ENCODE assay signal across 8 cellular contexts in the genomic region with DNA sequence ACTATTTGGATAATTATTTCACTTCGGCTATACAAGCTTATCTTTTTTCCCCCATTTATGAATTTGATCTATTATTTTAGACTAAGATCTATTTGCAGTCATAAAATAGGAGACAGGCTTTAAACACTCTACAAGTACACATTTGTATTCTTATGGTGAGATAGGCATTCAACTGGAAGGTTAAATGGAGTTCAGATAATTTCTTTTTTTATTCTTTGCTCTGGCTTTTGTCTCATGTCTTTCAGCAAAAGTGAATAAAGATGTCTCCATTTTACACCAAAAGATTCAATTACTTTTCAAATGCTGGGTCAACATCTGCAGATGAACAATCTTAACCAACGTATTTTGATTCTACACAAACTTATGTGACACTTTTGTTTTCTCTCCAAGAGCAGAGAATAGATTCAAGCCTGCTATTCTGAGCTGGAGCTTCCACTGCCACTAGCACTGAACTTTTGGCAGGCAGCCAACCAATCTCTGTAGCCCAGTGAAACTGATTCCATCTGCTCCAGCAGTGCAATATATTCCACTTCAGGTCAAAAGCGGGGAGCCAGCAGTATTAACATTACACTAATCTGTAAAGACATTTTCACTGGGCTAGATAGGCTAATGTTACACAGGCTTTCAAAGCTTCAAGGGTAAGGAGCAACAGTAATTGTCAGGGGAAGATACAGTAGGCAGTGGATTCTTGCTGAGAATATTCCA.
A peak's percentile ranks its signal among the peaks of the same experiment; 100 is the strongest.
DNase-seq lines count a peak whose midpoint lies in the region; ATAC-seq and TF ChIP-seq lines count a peak whose summit lies in the region.

No MANE protein-coding gene starts in this region.

- H3K27ac ChIP-seq in uterus, result no peak overlapping the region

- no peaks in the 10 kb centered on the region for H3K4me1 Mint-ChIP-seq in Calu3 (ENCODE audit: low read depth, unreplicated experiment)

- no peaks in the 10 kb centered on the region for H3K27me3 ChIP-seq in uterus

- peak; percentile 42 for DNase-seq in Calu3
- DNase-seq in NCI-H2081 (lab: John Stamatoyannopoulos, UW), result peak; percentile 86 to 94
- peak; percentile 5 to 69 for DNase-seq in T47D (ENCODE audit: low read depth in 1 of 2, low spot score in 1 of 2)
- peak; percentile 49 for DNase-seq in left lobe of liver (ENCODE audit: low spot score)
- peak; percentile 65 to 76 for DNase-seq in uterus
- DNase-seq in stimulated activated naive CD4-positive, alpha-beta T cell (lab: John Stamatoyannopoulos, UW), result no peak

- H3K36me3 ChIP-seq in uterus, result no peaks in the 10 kb centered on the region

- TF ChIP-seq POLR2A in uterus (IDR thresholded peaks at IDR 0.05), result no peak

- no peaks in the 10 kb centered on the region for H3K36me3 Mint-ChIP-seq in Calu3 (ENCODE audit: insufficient read depth, unreplicated experiment)

- intact Hi-C loops in Calu3 (cut with micrococcal nuclease; ENCODE audit: unreplicated experiment), result no loop called here
- intact Hi-C loops in uterus (cut with DNase I; ENCODE audit: low total_unique reads), result no loop called here

- no peaks in the 10 kb centered on the region for H3K9me3 Mint-ChIP-seq in Calu3 (ENCODE audit: low read depth, unreplicated experiment)

- TF ChIP-seq CTCF in Calu3 (IDR thresholded peaks at IDR 0.05; ENCODE audit: unreplicated experiment), result no peak
- TF ChIP-seq CTCF in uterus (IDR thresholded peaks at IDR 0.05), result no peak

- no peaks in the 10 kb centered on the region for H3K27me3 Mint-ChIP-seq in Calu3 (ENCODE audit: unreplicated experiment)

- no peaks in the 10 kb centered on the region for H3K9me3 ChIP-seq in uterus

- no TSS peak for BruUV-seq in Calu3 (replicated peaks; lab: Mats Ljungman, UMichigan)

- CTCF ChIA-PET in Calu3 (lab: Charles Lee), result no interaction called here

- H3K27ac Mint-ChIP-seq in Calu3 (ENCODE audit: unreplicated experiment), result no peak overlapping the region

- H3K4me3 ChIP-seq in uterus, result no peak overlapping the region

- H3K4me1 ChIP-seq in uterus, result peaks cover 0 to 4% of the 10 kb centered on the region in 2 donors

- ATAC-seq in left lobe of liver, result peak; percentile 53
- no peak for ATAC-seq in HG03342 (IDR thresholded peaks at IDR 0.05; ENCODE audit: unreplicated experiment)
- no peak for ATAC-seq in GM18511 (IDR thresholded peaks at IDR 0.05; ENCODE audit: unreplicated experiment)

- H3K4me3 Mint-ChIP-seq in Calu3 (ENCODE audit: low read depth, unreplicated experiment), result no peak overlapping the region

- in situ Hi-C loops in T47D (cut with HindIII; ENCODE audit: low pct_unique_long_range_greater_than_20kb, low sequenced_read_pairs), result no loop called here

Comparison
In these comparisons a context has a peak if more than half of its experiments do, and no peak if none do; other contexts are left out.
1. DNase-seq: peak in Calu3 (single experiment), NCI-H2081 (2 of 2), T47D (2 of 2), left lobe of liver (single experiment) and uterus (2 of 2); none in stimulated activated naive CD4-positive, alpha-beta T cell (0 of 6).